1 cellular context compared by ENCODE assay signal in the genomic region with DNA sequence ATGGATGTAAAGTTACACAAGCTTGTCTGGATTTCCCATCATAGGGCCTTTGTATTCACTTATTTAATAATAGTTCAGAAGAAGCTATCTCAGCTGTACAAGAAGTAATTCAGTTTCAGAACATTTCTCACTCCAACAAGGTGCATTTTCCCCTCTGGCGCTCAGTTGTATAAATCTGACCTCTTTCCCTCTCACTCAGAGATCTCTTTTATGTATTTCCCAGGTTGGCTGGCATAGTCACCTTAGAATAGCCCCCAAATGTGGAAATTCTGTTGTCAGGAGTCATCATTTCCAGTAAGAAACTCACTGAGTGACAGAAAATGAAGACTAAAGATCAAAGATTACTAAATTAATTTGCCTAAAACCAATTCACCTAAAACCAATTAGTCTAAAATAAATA.
TF ChIP-seq lines count a peak whose summit lies in the region.

No MANE protein-coding gene starts in this region.

TF ChIP-seq in HepG2, 621 proteins besides CTCF, POLR2A, EP300 and RAD21:
- TF ChIP-seq, protein P1, sequence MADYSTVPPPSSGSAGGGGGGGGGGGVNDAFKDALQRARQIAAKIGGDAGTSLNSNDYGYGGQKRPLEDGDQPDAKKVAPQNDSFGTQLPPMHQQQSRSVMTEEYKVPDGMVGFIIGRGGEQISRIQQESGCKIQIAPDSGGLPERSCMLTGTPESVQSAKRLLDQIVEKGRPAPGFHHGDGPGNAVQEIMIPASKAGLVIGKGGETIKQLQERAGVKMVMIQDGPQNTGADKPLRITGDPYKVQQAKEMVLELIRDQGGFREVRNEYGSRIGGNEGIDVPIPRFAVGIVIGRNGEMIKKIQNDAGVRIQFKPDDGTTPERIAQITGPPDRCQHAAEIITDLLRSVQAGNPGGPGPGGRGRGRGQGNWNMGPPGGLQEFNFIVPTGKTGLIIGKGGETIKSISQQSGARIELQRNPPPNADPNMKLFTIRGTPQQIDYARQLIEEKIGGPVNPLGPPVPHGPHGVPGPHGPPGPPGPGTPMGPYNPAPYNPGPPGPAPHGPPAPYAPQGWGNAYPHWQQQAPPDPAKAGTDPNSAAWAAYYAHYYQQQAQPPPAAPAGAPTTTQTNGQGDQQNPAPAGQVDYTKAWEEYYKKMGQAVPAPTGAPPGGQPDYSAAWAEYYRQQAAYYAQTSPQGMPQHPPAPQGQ (CRISPR knock-in tag; IDR thresholded peaks at IDR 0.05; ENCODE audit: borderline replicate concordance), result 0 out of 2 replicates have a peak, but pooled peaks have one; percentile 14
- TF ChIP-seq DNMT3B (CRISPR knock-in tag; conservative IDR thresholded peaks at IDR 0.05), result no peak
- TF ChIP-seq CEBPG (CRISPR knock-in tag; IDR thresholded peaks at IDR 0.05), result no peak
- TF ChIP-seq, protein P2, sequence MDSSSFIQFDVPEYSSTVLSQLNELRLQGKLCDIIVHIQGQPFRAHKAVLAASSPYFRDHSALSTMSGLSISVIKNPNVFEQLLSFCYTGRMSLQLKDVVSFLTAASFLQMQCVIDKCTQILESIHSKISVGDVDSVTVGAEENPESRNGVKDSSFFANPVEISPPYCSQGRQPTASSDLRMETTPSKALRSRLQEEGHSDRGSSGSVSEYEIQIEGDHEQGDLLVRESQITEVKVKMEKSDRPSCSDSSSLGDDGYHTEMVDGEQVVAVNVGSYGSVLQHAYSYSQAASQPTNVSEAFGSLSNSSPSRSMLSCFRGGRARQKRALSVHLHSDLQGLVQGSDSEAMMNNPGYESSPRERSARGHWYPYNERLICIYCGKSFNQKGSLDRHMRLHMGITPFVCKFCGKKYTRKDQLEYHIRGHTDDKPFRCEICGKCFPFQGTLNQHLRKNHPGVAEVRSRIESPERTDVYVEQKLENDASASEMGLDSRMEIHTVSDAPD (CRISPR knock-in tag; IDR thresholded peaks at IDR 0.05), result no peak
- TF ChIP-seq, protein P3, sequence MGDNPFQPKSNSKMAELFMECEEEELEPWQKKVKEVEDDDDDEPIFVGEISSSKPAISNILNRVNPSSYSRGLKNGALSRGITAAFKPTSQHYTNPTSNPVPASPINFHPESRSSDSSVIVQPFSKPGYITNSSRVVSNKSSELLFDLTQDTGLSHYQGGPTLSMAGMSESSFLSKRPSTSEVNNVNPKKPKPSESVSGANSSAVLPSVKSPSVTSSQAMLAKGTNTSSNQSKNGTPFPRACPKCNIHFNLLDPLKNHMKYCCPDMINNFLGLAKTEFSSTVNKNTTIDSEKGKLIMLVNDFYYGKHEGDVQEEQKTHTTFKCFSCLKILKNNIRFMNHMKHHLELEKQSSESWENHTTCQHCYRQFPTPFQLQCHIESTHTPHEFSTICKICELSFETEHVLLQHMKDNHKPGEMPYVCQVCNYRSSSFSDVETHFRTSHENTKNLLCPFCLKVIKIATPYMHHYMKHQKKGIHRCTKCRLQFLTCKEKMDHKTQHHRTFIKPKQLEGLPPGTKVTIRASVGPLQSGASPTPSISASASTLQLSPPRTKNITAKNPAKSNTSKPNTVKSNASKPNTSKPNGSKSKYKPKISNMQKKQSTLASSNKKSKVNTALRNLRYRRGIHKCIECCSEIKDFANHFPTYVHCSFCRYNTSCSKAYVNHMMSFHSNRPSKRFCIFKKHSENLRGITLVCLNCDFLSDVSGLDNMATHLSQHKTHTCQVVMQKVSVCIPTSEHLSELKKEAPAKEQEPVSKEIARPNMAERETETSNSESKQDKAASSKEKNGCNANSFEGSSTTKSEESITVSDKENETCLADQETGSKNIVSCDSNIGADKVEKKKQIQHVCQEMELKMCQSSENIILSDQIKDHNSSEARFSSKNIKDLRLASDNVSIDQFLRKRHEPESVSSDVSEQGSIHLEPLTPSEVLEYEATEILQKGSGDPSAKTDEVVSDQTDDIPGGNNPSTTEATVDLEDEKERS (CRISPR knock-in tag; IDR thresholded peaks at IDR 0.05), result 0 out of 2 replicates have a peak, but pooled peaks have one; percentile 26
- no peak for TF ChIP-seq ZKSCAN5 (CRISPR knock-in tag; IDR thresholded peaks at IDR 0.05)
- TF ChIP-seq ZNF563 (CRISPR knock-in tag; IDR thresholded peaks at IDR 0.05), result no peak
- TF ChIP-seq ARNT (IDR thresholded peaks at IDR 0.05), result no peak
- no peak for TF ChIP-seq ZNF12 (CRISPR knock-in tag; IDR thresholded peaks at IDR 0.05)
- TF ChIP-seq HNRNPUL1 (IDR thresholded peaks at IDR 0.05; ENCODE audit: low read depth, low read length), result no peak
- TF ChIP-seq, protein P4, sequence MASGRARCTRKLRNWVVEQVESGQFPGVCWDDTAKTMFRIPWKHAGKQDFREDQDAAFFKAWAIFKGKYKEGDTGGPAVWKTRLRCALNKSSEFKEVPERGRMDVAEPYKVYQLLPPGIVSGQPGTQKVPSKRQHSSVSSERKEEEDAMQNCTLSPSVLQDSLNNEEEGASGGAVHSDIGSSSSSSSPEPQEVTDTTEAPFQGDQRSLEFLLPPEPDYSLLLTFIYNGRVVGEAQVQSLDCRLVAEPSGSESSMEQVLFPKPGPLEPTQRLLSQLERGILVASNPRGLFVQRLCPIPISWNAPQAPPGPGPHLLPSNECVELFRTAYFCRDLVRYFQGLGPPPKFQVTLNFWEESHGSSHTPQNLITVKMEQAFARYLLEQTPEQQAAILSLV (CRISPR knock-in tag; IDR thresholded peaks at IDR 0.05; ENCODE audit: borderline replicate concordance), result no peak
- TF ChIP-seq, protein P5, sequence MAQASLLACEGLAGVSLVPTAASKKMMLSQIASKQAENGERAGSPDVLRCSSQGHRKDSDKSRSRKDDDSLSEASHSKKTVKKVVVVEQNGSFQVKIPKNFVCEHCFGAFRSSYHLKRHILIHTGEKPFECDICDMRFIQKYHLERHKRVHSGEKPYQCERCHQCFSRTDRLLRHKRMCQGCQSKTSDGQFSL (CRISPR knock-in tag; IDR thresholded peaks at IDR 0.05), result no peak
- peak; percentile 53 for TF ChIP-seq POLR2AphosphoS5 (IDR thresholded peaks at IDR 0.05; ENCODE audit: low read depth, low read length)
- TF ChIP-seq RFX3 (CRISPR knock-in tag; IDR thresholded peaks at IDR 0.05), result no peak
- no peak for TF ChIP-seq RARG (CRISPR knock-in tag; IDR thresholded peaks at IDR 0.05; ENCODE audit: low read depth)
- no peak for TF ChIP-seq TEAD3 (CRISPR knock-in tag; optimal IDR thresholded peaks at IDR 0.05; ENCODE audit: borderline replicate concordance)
- TF ChIP-seq PHF20 (CRISPR knock-in tag; IDR thresholded peaks at IDR 0.05), result no peak
- TF ChIP-seq POLR2AphosphoS2 (IDR thresholded peaks at IDR 0.05; ENCODE audit: low read depth, low read length), result peak; percentile 96
- no peak for TF ChIP-seq SMAD1 (CRISPR knock-in tag; IDR thresholded peaks at IDR 0.05; ENCODE audit: borderline replicate concordance, low read depth)
- peak; percentile 87 for TF ChIP-seq RBM22 (optimal IDR thresholded peaks at IDR 0.05; ENCODE audit: low read length)
- TF ChIP-seq ZNF549 (CRISPR knock-in tag; IDR thresholded peaks at IDR 0.05), result no peak
- TF ChIP-seq, protein P6, sequence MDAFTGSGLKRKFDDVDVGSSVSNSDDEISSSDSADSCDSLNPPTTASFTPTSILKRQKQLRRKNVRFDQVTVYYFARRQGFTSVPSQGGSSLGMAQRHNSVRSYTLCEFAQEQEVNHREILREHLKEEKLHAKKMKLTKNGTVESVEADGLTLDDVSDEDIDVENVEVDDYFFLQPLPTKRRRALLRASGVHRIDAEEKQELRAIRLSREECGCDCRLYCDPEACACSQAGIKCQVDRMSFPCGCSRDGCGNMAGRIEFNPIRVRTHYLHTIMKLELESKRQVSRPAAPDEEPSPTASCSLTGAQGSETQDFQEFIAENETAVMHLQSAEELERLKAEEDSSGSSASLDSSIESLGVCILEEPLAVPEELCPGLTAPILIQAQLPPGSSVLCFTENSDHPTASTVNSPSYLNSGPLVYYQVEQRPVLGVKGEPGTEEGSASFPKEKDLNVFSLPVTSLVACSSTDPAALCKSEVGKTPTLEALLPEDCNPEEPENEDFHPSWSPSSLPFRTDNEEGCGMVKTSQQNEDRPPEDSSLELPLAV (CRISPR knock-in tag; conservative IDR thresholded peaks at IDR 0.05; ENCODE audit: low read depth), result no peak
- no peak for TF ChIP-seq CHD2 (IDR thresholded peaks at IDR 0.05; ENCODE audit: low read depth, low read length)
- TF ChIP-seq NPAS2 (CRISPR knock-in tag; IDR thresholded peaks at IDR 0.05; ENCODE audit: borderline replicate concordance), result no peak
- TF ChIP-seq ZNF33A (CRISPR knock-in tag; IDR thresholded peaks at IDR 0.05; ENCODE audit: borderline replicate concordance), result no peak
- peak; percentile 61; the same call in 1 of the 2 replicates for TF ChIP-seq POLR2G (IDR thresholded peaks at IDR 0.05; ENCODE audit: low read depth, low read length)
- no peak for TF ChIP-seq ZNF614 (CRISPR knock-in tag; IDR thresholded peaks at IDR 0.05; ENCODE audit: borderline replicate concordance)
- TF ChIP-seq, protein P7, sequence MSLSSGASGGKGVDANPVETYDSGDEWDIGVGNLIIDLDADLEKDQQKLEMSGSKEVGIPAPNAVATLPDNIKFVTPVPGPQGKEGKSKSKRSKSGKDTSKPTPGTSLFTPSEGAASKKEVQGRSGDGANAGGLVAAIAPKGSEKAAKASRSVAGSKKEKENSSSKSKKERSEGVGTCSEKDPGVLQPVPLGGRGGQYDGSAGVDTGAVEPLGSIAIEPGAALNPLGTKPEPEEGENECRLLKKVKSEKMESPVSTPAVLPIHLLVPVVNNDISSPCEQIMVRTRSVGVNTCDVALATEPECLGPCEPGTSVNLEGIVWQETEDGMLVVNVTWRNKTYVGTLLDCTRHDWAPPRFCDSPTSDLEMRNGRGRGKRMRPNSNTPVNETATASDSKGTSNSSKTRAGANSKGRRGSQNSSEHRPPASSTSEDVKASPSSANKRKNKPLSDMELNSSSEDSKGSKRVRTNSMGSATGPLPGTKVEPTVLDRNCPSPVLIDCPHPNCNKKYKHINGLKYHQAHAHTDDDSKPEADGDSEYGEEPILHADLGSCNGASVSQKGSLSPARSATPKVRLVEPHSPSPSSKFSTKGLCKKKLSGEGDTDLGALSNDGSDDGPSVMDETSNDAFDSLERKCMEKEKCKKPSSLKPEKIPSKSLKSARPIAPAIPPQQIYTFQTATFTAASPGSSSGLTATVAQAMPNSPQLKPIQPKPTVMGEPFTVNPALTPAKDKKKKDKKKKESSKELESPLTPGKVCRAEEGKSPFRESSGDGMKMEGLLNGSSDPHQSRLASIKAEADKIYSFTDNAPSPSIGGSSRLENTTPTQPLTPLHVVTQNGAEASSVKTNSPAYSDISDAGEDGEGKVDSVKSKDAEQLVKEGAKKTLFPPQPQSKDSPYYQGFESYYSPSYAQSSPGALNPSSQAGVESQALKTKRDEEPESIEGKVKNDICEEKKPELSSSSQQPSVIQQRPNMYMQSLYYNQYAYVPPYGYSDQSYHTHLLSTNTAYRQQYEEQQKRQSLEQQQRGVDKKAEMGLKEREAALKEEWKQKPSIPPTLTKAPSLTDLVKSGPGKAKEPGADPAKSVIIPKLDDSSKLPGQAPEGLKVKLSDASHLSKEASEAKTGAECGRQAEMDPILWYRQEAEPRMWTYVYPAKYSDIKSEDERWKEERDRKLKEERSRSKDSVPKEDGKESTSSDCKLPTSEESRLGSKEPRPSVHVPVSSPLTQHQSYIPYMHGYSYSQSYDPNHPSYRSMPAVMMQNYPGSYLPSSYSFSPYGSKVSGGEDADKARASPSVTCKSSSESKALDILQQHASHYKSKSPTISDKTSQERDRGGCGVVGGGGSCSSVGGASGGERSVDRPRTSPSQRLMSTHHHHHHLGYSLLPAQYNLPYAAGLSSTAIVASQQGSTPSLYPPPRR (CRISPR knock-in tag; IDR thresholded peaks at IDR 0.05; ENCODE audit: borderline replicate concordance), result no peak
